ENCODE assay signal across 14 cellular contexts in the genomic region with DNA sequence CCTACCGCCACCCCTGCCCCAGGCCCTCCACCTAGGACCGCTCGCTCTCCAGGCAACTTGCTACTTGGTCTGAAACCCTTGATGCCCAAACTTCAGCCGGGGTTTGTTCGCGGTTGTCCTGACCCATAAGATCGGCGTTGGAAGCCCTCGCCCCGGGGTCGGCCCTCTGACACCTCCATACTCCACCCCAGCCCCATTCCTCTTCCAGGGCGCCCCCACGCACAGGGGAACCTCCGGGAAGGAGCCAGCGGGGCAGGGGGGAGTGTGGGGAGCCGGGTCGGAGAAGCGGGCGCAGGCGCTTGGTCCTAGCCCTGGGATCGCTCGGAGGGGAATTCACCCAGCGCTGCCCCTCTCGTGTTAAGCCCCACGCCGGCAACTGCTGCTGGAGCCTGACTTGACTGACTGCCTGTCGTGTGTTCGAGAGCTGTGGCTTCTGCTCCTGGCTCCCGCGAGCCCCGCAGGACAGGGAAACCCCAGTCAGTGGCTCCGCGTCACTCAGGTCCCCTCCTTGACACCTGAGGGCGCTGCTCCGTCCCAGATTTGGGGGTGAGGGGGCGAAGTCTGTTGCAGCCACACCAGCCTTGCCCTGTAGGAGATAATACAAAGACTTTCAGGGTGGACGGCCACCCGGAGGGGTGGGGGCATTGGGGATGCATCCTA. TPM values are rescaled to one million over a fixed set of nuclear protein-coding genes. Genes with fewer than 3 reads are reported as not detected.
DNase-seq lines count a peak whose midpoint lies in the region; ATAC-seq and TF ChIP-seq lines count a peak whose summit lies in the region.
"Had no signal": no experiment of that assay in that cellular context is flagged by ENCODE, and none has a peak within 500 bp of the region (broad histone marks: within the 10 kb centered on the region; RNA-seq: fewer than 3 reads in every experiment).

No MANE protein-coding gene starts in this region.

- H3K27ac ChIP-seq in thyroid gland: no peak overlapping the region

- no peak for TF ChIP-seq POLR2A in thyroid gland (IDR thresholded peaks at IDR 0.05)

- WGBS in thyroid gland, 2 donors: 2 to 12% methylated on average over 13 to 36 of the region's 38 CpGs

- H3K9me3 Mint-ChIP-seq in glutamatergic neuron (ENCODE audit: unreplicated experiment): peaks cover 2% of the 10 kb centered on the region

- TF ChIP-seq CTCF in glutamatergic neuron (IDR thresholded peaks at IDR 0.05; ENCODE audit: partially characterized antibody, unreplicated experiment) (no peak), thyroid gland (IDR thresholded peaks at IDR 0.05) (no peak)

- H3K27ac Mint-ChIP-seq in glutamatergic neuron (ENCODE audit: unreplicated experiment): no peak overlapping the region
- H3K27ac Mint-ChIP-seq: activated naive CD8-positive, alpha-beta T cell; B cell had no signal

- H3K36me3 Mint-ChIP-seq in glutamatergic neuron (ENCODE audit: unreplicated experiment): no peaks in the 10 kb centered on the region
- H3K36me3 Mint-ChIP-seq: activated naive CD8-positive, alpha-beta T cell had no signal

- peak overlapping the region; percentile 78 for H3K4me3 Mint-ChIP-seq in glutamatergic neuron (ENCODE audit: unreplicated experiment)
- H3K4me3 Mint-ChIP-seq: B cell had no signal

- H3K27me3 ChIP-seq in neuron (ENCODE audit: insufficient read depth, low read length): peaks cover 42% of the 10 kb centered on the region
- H3K27me3 ChIP-seq in thyroid gland: no peaks in the 10 kb centered on the region

- H3K36me3 ChIP-seq in neuron (ENCODE audit: insufficient read depth, low read length): no peaks in the 10 kb centered on the region
- H3K36me3 ChIP-seq in thyroid gland: no peaks in the 10 kb centered on the region

- peak overlapping the region; percentile 38 for H3K4me3 ChIP-seq in neuron (ENCODE audit: low read length)
- peak overlapping the region in 1 of 3 donors; percentile 26 for H3K4me3 ChIP-seq in thyroid gland (replicated peaks in 1 of 3)

- intact Hi-C loops in thyroid gland (cut with DNase I): no loop called here

- peak; percentile 8 for DNase-seq in stimulated activated CD4-positive, alpha-beta T cell treated with anti-CD3 and anti-CD28 coated beads, Interleukin-15, amount 100 ng/mL, for 24 hours
- DNase-seq in stimulated activated CD4-positive, alpha-beta T cell treated with anti-CD3 and anti-CD28 coated beads, Interleukin-12 subunit alpha, Interleukin-12 subunit beta, amount 100 ng/mL, for 4 hours: no peak
- peak; percentile 42 for DNase-seq in glutamatergic neuron
- DNase-seq in COR-L47 (lab: John Stamatoyannopoulos, UW): no peak
- DNase-seq in thyroid gland: no peak
- DNase-seq: activated CD4-positive, alpha-beta T cell treated with anti-CD3 and anti-CD28 coated beads for 1 hour; PC-3; stimulated activated CD4-positive, alpha-beta T cell treated with anti-CD3 and anti-CD28 coated beads, Interleukin-4, amount 100 ng/mL, for 4 hours had no signal

- H3K4me1 ChIP-seq in neuron (ENCODE audit: insufficient read depth, low read length) (no peaks in the 10 kb centered on the region), thyroid gland (peaks cover 0 to 6% of the 10 kb centered on the region in 2 donors)

- peak overlapping the region; percentile 18 for H2AFZ ChIP-seq in neuron (ENCODE audit: low read depth, low read length)

- H3K9me3 ChIP-seq in neuron (ENCODE audit: low read length) (no peaks in the 10 kb centered on the region), thyroid gland (no peaks in the 10 kb centered on the region)

- peaks cover 13% of the 10 kb centered on the region for H3K27me3 Mint-ChIP-seq in glutamatergic neuron (ENCODE audit: unreplicated experiment)

- no peaks in the 10 kb centered on the region for H3K4me1 Mint-ChIP-seq in glutamatergic neuron (ENCODE audit: low read depth, unreplicated experiment)

- no peak for ATAC-seq in HG03460 (IDR thresholded peaks at IDR 0.05; ENCODE audit: unreplicated experiment)
- ATAC-seq in GM21367 (IDR thresholded peaks at IDR 0.05; ENCODE audit: unreplicated experiment): no peak
- ATAC-seq: PC-3 had no signal

RNA-seq across cellular contexts. Expression of gene RYR3, which starts 0.7 kb away (rescaled TPM):
- 7.4 TPM for total RNA-seq in glutamatergic neuron (ENCODE audit: unreplicated experiment)
- 1 to 10 TPM in 1 of 4 donors, under 1 TPM in 3; 0.27 to 4.2 (median 0.34) TPM for total RNA-seq in thyroid gland
- total RNA-seq: B cell, M059J, PC-3 had no signal

Comparison
In these comparisons a context has a peak if more than half of its experiments do, and no peak if none do; other contexts are left out.
1. DNase-seq: peak in stimulated activated CD4-positive, alpha-beta T cell treated with anti-CD3 and anti-CD28 coated beads, Interleukin-15, amount 100 ng/mL, for 24 hours (single experiment) and glutamatergic neuron (single experiment); none in stimulated activated CD4-positive, alpha-beta T cell treated with anti-CD3 and anti-CD28 coated beads, Interleukin-12 subunit alpha, Interleukin-12 subunit beta, amount 100 ng/mL, for 4 hours (single experiment), COR-L47 (single experiment) and thyroid gland (0 of 2).